In genomic region chr6:40714576-40715500, GRCh38 we compare ENCODE assay signal across 1 cellular context.
TF ChIP-seq lines count a peak whose summit lies in the region.

No MANE protein-coding gene starts in this region.

TF ChIP-seq in HepG2, 621 proteins besides CTCF, POLR2A, EP300 and RAD21 (continued from another document and continues in another):
- no peak for TF ChIP-seq NPAS2 (CRISPR knock-in tag; IDR thresholded peaks at IDR 0.05; ENCODE audit: borderline replicate concordance)
- TF ChIP-seq ZGPAT (CRISPR knock-in tag; IDR thresholded peaks at IDR 0.05): no peak; the same call in 1 of the 2 replicates
- no peak for TF ChIP-seq ZNF773 (CRISPR knock-in tag; IDR thresholded peaks at IDR 0.05; ENCODE audit: borderline replicate concordance)
- TF ChIP-seq ZNF414 (CRISPR knock-in tag; IDR thresholded peaks at IDR 0.05): no peak
- TF ChIP-seq FOXO1 (CRISPR knock-in tag; IDR thresholded peaks at IDR 0.05): peak; percentile 71
- 0 out of 2 replicates have a peak, but pooled peaks have one; percentile 4 for TF ChIP-seq ZNF431 (CRISPR knock-in tag; IDR thresholded peaks at IDR 0.05; ENCODE audit: borderline replicate concordance, low read depth)
- TF ChIP-seq PPARG (CRISPR knock-in tag; conservative IDR thresholded peaks at IDR 0.05): 0 out of 2 replicates have a peak, but pooled peaks have one; percentile 23
- TF ChIP-seq ZNF335 (CRISPR knock-in tag; IDR thresholded peaks at IDR 0.05): no peak
- TF ChIP-seq ZNF7 (CRISPR knock-in tag; IDR thresholded peaks at IDR 0.05): no peak; the same call in 1 of the 2 replicates
- TF ChIP-seq ZNF260 (CRISPR knock-in tag; IDR thresholded peaks at IDR 0.05; ENCODE audit: borderline replicate concordance, low read depth): no peak
- no peak for TF ChIP-seq ZNF326 (CRISPR knock-in tag; IDR thresholded peaks at IDR 0.05; ENCODE audit: borderline replicate concordance)
- no peak for TF ChIP-seq ZNF496 (CRISPR knock-in tag; IDR thresholded peaks at IDR 0.05; ENCODE audit: insufficient replicate concordance)
- TF ChIP-seq HOXA3 (CRISPR knock-in tag; IDR thresholded peaks at IDR 0.05): peak; percentile 69
- TF ChIP-seq HMG20A (CRISPR knock-in tag; IDR thresholded peaks at IDR 0.05; ENCODE audit: borderline replicate concordance): peak; percentile 61; the same call in 1 of the 2 replicates
- 0 out of 2 replicates have a peak, but pooled peaks have one; percentile 18 for TF ChIP-seq IRF9 (CRISPR knock-in tag; IDR thresholded peaks at IDR 0.05; ENCODE audit: borderline replicate concordance)
- no peak for TF ChIP-seq CHD4 (IDR thresholded peaks at IDR 0.05; ENCODE audit: borderline replicate concordance, low read length)
- TF ChIP-seq NFE2L1 (CRISPR knock-in tag; IDR thresholded peaks at IDR 0.05; ENCODE audit: borderline replicate concordance): no peak
- TF ChIP-seq ZNF337 (CRISPR knock-in tag; IDR thresholded peaks at IDR 0.05; ENCODE audit: borderline replicate concordance, low read depth): no peak
- TF ChIP-seq KDM4B (CRISPR knock-in tag; IDR thresholded peaks at IDR 0.05): no peak
- TF ChIP-seq NRL (CRISPR knock-in tag; IDR thresholded peaks at IDR 0.05; ENCODE audit: borderline replicate concordance): no peak
- no peak for TF ChIP-seq ZFP90 (CRISPR knock-in tag; IDR thresholded peaks at IDR 0.05; ENCODE audit: borderline replicate concordance)
- no peak for TF ChIP-seq CBX1 (IDR thresholded peaks at IDR 0.05; ENCODE audit: low read depth)
- TF ChIP-seq ZNF691 (CRISPR knock-in tag; IDR thresholded peaks at IDR 0.05; ENCODE audit: borderline replicate concordance, low read depth): no peak; the same call in 1 of the 2 replicates
- TF ChIP-seq ZMYM4 (CRISPR knock-in tag; IDR thresholded peaks at IDR 0.05): no peak
- TF ChIP-seq FOXA3 (CRISPR knock-in tag; IDR thresholded peaks at IDR 0.05): peak; percentile 92
- TF ChIP-seq STAT5B (CRISPR knock-in tag; IDR thresholded peaks at IDR 0.05): no peak
- TF ChIP-seq ETV6 (CRISPR knock-in tag; conservative IDR thresholded peaks at IDR 0.05): no peak
- no peak for TF ChIP-seq YEATS4 (CRISPR knock-in tag; IDR thresholded peaks at IDR 0.05; ENCODE audit: borderline replicate concordance)
- peak; percentile 62 for TF ChIP-seq RARA (CRISPR knock-in tag; IDR thresholded peaks at IDR 0.05)
- TF ChIP-seq ZNF737 (CRISPR knock-in tag; IDR thresholded peaks at IDR 0.05; ENCODE audit: borderline replicate concordance): no peak
- no peak for TF ChIP-seq NR3C1 (CRISPR knock-in tag; IDR thresholded peaks at IDR 0.05)
- no peak for TF ChIP-seq ZNF343 (CRISPR knock-in tag; IDR thresholded peaks at IDR 0.05)
- TF ChIP-seq SMAD3 (CRISPR knock-in tag; IDR thresholded peaks at IDR 0.05): 0 out of 2 replicates have a peak, but pooled peaks have one; percentile 72
- TF ChIP-seq MTA1 (CRISPR knock-in tag; IDR thresholded peaks at IDR 0.05; ENCODE audit: borderline replicate concordance): no peak
- no peak for TF ChIP-seq ZNF451 (CRISPR knock-in tag; IDR thresholded peaks at IDR 0.05)
- TF ChIP-seq RXRB (CRISPR knock-in tag; IDR thresholded peaks at IDR 0.05; ENCODE audit: borderline replicate concordance): peak; percentile 65; the same call in 1 of the 2 replicates
- TF ChIP-seq ZNF136 (CRISPR knock-in tag; IDR thresholded peaks at IDR 0.05; ENCODE audit: low read depth): no peak
- no peak for TF ChIP-seq GABPA (IDR thresholded peaks at IDR 0.05; ENCODE audit: low read depth, low read length)
- TF ChIP-seq GABPA (CRISPR knock-in tag; IDR thresholded peaks at IDR 0.05; ENCODE audit: low read depth): no peak
- TF ChIP-seq FIP1L1 (IDR thresholded peaks at IDR 0.05; ENCODE audit: borderline replicate concordance, insufficient read depth, low read depth, low read length): no peak
- no peak for TF ChIP-seq MZF1 (CRISPR knock-in tag; IDR thresholded peaks at IDR 0.05; ENCODE audit: borderline replicate concordance)
- TF ChIP-seq ZNF652 (CRISPR knock-in tag; IDR thresholded peaks at IDR 0.05; ENCODE audit: borderline replicate concordance, low read depth): peak; percentile 46; the same call in 1 of the 2 replicates
- no peak for TF ChIP-seq SP2 (CRISPR knock-in tag; IDR thresholded peaks at IDR 0.05)
- no peak for TF ChIP-seq CSRNP2 (CRISPR knock-in tag; conservative IDR thresholded peaks at IDR 0.05; ENCODE audit: low read depth)
- 0 out of 4 replicates have a peak, but pooled peaks of 1 of the 2 experiments have one; percentile 43 for TF ChIP-seq HMGXB4 (CRISPR knock-in tag; IDR thresholded peaks at IDR 0.05; ENCODE audit: borderline replicate concordance in 1 of 2, low read depth in 1 of 2)
- TF ChIP-seq ZFP37 (CRISPR knock-in tag; IDR thresholded peaks at IDR 0.05; ENCODE audit: borderline replicate concordance): no peak
- TF ChIP-seq RARG (CRISPR knock-in tag; IDR thresholded peaks at IDR 0.05; ENCODE audit: low read depth): no peak
- TF ChIP-seq DNMT1 (CRISPR knock-in tag; IDR thresholded peaks at IDR 0.05): no peak
- TF ChIP-seq PHF5A (CRISPR knock-in tag; IDR thresholded peaks at IDR 0.05; ENCODE audit: low read depth, unreplicated experiment): no peak
- TF ChIP-seq PBX3 (CRISPR knock-in tag; IDR thresholded peaks at IDR 0.05; ENCODE audit: borderline replicate concordance): no peak
- no peak for TF ChIP-seq HDAC6 (IDR thresholded peaks at IDR 0.05; ENCODE audit: low read depth, low read length)
- TF ChIP-seq PRDM15 (CRISPR knock-in tag; IDR thresholded peaks at IDR 0.05): no peak
- TF ChIP-seq ZNF629 (CRISPR knock-in tag; conservative IDR thresholded peaks at IDR 0.05): no peak; the same call in 1 of the 2 replicates
- TF ChIP-seq TARDBP (CRISPR knock-in tag; IDR thresholded peaks at IDR 0.05): peak; percentile 40
- no peak for TF ChIP-seq MXD1 (CRISPR knock-in tag; IDR thresholded peaks at IDR 0.05)
- no peak for TF ChIP-seq ZNF17 (CRISPR knock-in tag; IDR thresholded peaks at IDR 0.05)
- TF ChIP-seq PAF1 (CRISPR knock-in tag; IDR thresholded peaks at IDR 0.05): no peak
- TF ChIP-seq ZNF776 (CRISPR knock-in tag; IDR thresholded peaks at IDR 0.05): no peak
- TF ChIP-seq ZNF513 (CRISPR knock-in tag; conservative IDR thresholded peaks at IDR 0.05): no peak
- TF ChIP-seq ZNF670 (CRISPR knock-in tag; IDR thresholded peaks at IDR 0.05; ENCODE audit: borderline replicate concordance): no peak
- TF ChIP-seq MAFK (conservative IDR thresholded peaks at IDR 0.05 in 1 of 2, IDR thresholded peaks at IDR 0.05 in 1 of 2; ENCODE audit: low read length in 2 of 2): peak in 1 of 2 experiments; percentile 37; a peak in 1 of 4 replicates
